Comparison of ENCODE assay signal across 35 cellular contexts in the genomic region with DNA sequence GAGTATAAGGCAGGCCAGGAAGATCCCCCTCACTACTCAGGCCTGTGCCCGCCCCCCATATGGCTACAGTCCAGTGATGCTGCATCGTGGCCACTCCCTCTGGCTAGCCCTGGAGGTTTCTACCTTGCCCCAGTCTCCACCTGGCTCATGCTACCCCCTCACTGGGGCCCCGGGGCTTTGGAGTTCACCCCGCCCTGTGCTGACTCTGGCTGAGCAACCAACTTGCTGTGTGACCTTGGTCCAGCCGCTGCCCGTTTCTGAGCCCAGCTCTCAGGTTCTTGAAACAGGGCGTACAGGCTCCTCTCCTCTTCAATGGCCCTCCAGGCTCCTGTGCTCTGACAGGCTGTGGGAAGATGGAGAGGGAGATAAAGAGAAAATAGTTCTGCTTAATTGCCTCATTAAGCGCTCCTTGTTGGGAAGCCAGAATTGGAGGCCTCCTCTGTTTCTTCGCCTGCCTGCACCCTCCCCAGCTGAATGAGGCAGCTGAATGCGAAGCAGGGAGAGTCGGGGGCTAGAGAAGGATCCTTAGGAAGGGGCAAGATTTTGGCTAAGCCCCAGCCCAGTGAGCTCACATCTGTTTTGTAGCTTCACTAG.
A peak's percentile ranks its signal among the peaks of the same experiment; 100 is the strongest.
DNase-seq lines count a peak whose midpoint lies in the region; ATAC-seq and TF ChIP-seq lines count a peak whose summit lies in the region.
"Had no signal": no experiment of that assay in that cellular context is flagged by ENCODE, and none has a peak within 500 bp of the region (broad histone marks: within the 10 kb centered on the region; RNA-seq: fewer than 3 reads in every experiment).

No MANE protein-coding gene starts in this region.

- H3K27ac ChIP-seq in osteoblast (ENCODE audit: low read depth, low read length): no peak overlapping the region
- H3K27ac ChIP-seq: 22Rv1, adrenal gland, KMS-11, lower lobe of right lung, PC-9, psoas muscle, stomach, tibial artery had no signal

- H3K4me1 Mint-ChIP-seq in central memory CD8-positive, alpha-beta T cell: no peaks in the 10 kb centered on the region
- H3K4me1 Mint-ChIP-seq: naive thymus-derived CD8-positive, alpha-beta T cell had no signal

- H4K20me1 ChIP-seq in osteoblast (ENCODE audit: insufficient read depth, low read length): no peaks in the 10 kb centered on the region

- no peak overlapping the region for H2AFZ ChIP-seq in osteoblast (ENCODE audit: low read length)
- H2AFZ ChIP-seq: PC-9 had no signal

- H3K9me3 ChIP-seq in osteoblast (ENCODE audit: low read depth, low read length): peaks cover 6% of the 10 kb centered on the region
- H3K9me3 ChIP-seq: adrenal gland had no signal

- no peak overlapping the region for H3K4me3 Mint-ChIP-seq in central memory CD8-positive, alpha-beta T cell
- H3K4me3 Mint-ChIP-seq: activated naive CD4-positive, alpha-beta T cell treated with anti-CD3 and anti-CD28 coated beads for 36 hours; activated T-helper 1 cell treated with anti-CD3 and anti-CD28 coated beads, Interleukin-12 subunit alpha, Interleukin-12 subunit beta, Interleukin-2, Interleukin-4 antibody, amounts not matched to agents 30 ng/mL and 10 ng/mL and 1 ng/mL, durations not matched to agents 14 hours and 24 hours and 36 hours; CD14-positive monocyte; naive thymus-derived CD8-positive, alpha-beta T cell; T-helper 1 cell treated with Interleukin-12 subunit alpha and Interleukin-12 subunit beta and Interleukin-4 antibody, amounts not matched to agents 30 μg/mL and 1 μg/mL, for 36 hours had no signal

- DNase-seq in DMS 273 (lab: John Stamatoyannopoulos, UW; ENCODE audit: unreplicated experiment): peak; percentile 59
- DNase-seq in DMS 273 treated with DMSO at 0.1 percent for 48 hours (lab: John Stamatoyannopoulos, UW): no peak
- DNase-seq in NCI-H1105 (lab: John Stamatoyannopoulos, UW): peak; percentile 45
- no peak for DNase-seq in central memory CD8-positive, alpha-beta T cell (ENCODE audit: low spot score in 2 of 2)
- DNase-seq in osteoblast (ENCODE audit: insufficient read length, low spot score, missing footprints): peak; percentile 29
- no peak for DNase-seq in Ammon's horn (ENCODE audit: low spot score)
- no peak for DNase-seq in activated gamma-delta T cell treated with Interleukin-2 at 50 U/mL for 16 hours
- no peak for DNase-seq in HCEC 1CT
- DNase-seq: activated CD4-positive, alpha-beta T cell treated with anti-CD3 and anti-CD28 coated beads, Interleukin-2, amount 50 U/mL, for 48 hours; activated CD4-positive, CD25-positive, alpha-beta regulatory T cell treated with anti-CD3 and anti-CD28 coated beads, Interleukin-2, amount 50 U/mL, for 72 hours; activated CD8-positive, alpha-beta memory T cell treated with anti-CD3 and anti-CD28 coated beads, Interleukin-2, amount 50 U/mL, for 4 hours; activated naive CD4-positive, alpha-beta T cell treated with anti-CD3 and anti-CD28 coated beads for 36 hours; adrenal gland; cerebellar nuclear complex; dermis blood vessel endothelial cell; foreskin fibroblast; lower lobe of right lung; MM.1S; NCI-H1417 treated with DMSO at 0.1 percent for 48 hours; NCI-H2107; NCI-H510A treated with DMSO at 0.1 percent for 48 hours; occipital lobe; PC-9; psoas muscle; stimulated activated CD4-positive, alpha-beta T cell treated with anti-CD3 and anti-CD28 coated beads, Interleukin-4, amount 100 ng/mL, for 1 hour; stomach; tibial artery had no signal

- H3K27ac Mint-ChIP-seq in central memory CD8-positive, alpha-beta T cell (ENCODE audit: low read depth): peak overlapping the region; percentile 67
- H3K27ac Mint-ChIP-seq: activated naive CD4-positive, alpha-beta T cell treated with anti-CD3 and anti-CD28 coated beads for 36 hours; activated T-helper 1 cell treated with anti-CD3 and anti-CD28 coated beads, Interleukin-12 subunit alpha, Interleukin-12 subunit beta, Interleukin-2, Interleukin-4 antibody, amounts not matched to agents 30 ng/mL and 10 ng/mL and 1 ng/mL, durations not matched to agents 14 hours and 24 hours and 36 hours; T-helper 1 cell treated with Interleukin-12 subunit alpha and Interleukin-12 subunit beta and Interleukin-4 antibody, amounts not matched to agents 30 μg/mL and 1 μg/mL, for 36 hours had no signal

- H3K36me3 ChIP-seq in osteoblast (ENCODE audit: insufficient read depth, low read length): no peaks in the 10 kb centered on the region
- H3K36me3 ChIP-seq: adrenal gland, lower lobe of right lung, stomach, tibial artery had no signal

- H3K4me1 ChIP-seq in osteoblast (ENCODE audit: insufficient read depth, low read length): peaks cover 8% of the 10 kb centered on the region

- no peaks in the 10 kb centered on the region for H3K9me3 Mint-ChIP-seq in central memory CD8-positive, alpha-beta T cell
- H3K9me3 Mint-ChIP-seq: activated T-helper 1 cell treated with anti-CD3 and anti-CD28 coated beads, Interleukin-12 subunit alpha, Interleukin-12 subunit beta, Interleukin-2, Interleukin-4 antibody, amounts not matched to agents 30 ng/mL and 10 ng/mL and 1 ng/mL, durations not matched to agents 14 hours and 24 hours and 36 hours; naive thymus-derived CD8-positive, alpha-beta T cell; T-helper 1 cell treated with Interleukin-12 subunit alpha and Interleukin-12 subunit beta and Interleukin-4 antibody, amounts not matched to agents 30 μg/mL and 1 μg/mL, for 36 hours had no signal

- no peak for TF ChIP-seq CTCF in osteoblast (IDR thresholded peaks at IDR 0.05; ENCODE audit: extremely low read depth, low read depth, low read length)

- H3K4me2 ChIP-seq in osteoblast (ENCODE audit: insufficient read depth, low read length): no peak overlapping the region
- H3K4me2 ChIP-seq: KMS-11, PC-9 had no signal

- H3K79me2 ChIP-seq in osteoblast (ENCODE audit: insufficient read depth, low read length): no peaks in the 10 kb centered on the region

- H3K36me3 Mint-ChIP-seq in central memory CD8-positive, alpha-beta T cell (ENCODE audit: insufficient read depth): peaks cover 1% of the 10 kb centered on the region
- H3K36me3 Mint-ChIP-seq: naive thymus-derived CD8-positive, alpha-beta T cell had no signal

- no peak for ATAC-seq in central memory CD8-positive, alpha-beta T cell (replicated peaks; ENCODE audit: extremely low read depth, poor library complexity, severe bottlenecking)
- ATAC-seq: esophagus mucosa; lower lobe of right lung; naive thymus-derived CD8-positive, alpha-beta T cell; psoas muscle; SK-N-SH treated with all-trans-retinoic acid at 6 μM for 48 hours had no signal

- no peaks in the 10 kb centered on the region for H3K27me3 Mint-ChIP-seq in central memory CD8-positive, alpha-beta T cell

- H3K27me3 ChIP-seq in osteoblast (ENCODE audit: insufficient read depth, low read length): peaks cover 16% of the 10 kb centered on the region
- H3K27me3 ChIP-seq: adrenal gland, stomach, tibial artery had no signal

- H3K4me3 ChIP-seq in osteoblast (ENCODE audit: insufficient read depth, low read length): no peak overlapping the region
- H3K4me3 ChIP-seq: adrenal gland, lower lobe of right lung, PC-9, psoas muscle, stomach, tibial artery had no signal

Comparison
In these comparisons a context has a peak if more than half of its experiments do, and no peak if none do; other contexts are left out.
1. DNase-seq: peak in DMS 273 (single experiment), NCI-H1105 (single experiment) and osteoblast (single experiment); none in DMS 273 treated with DMSO at 0.1 percent for 48 hours (single experiment), central memory CD8-positive, alpha-beta T cell (0 of 2), Ammon's horn (single experiment), activated gamma-delta T cell treated with Interleukin-2 at 50 U/mL for 16 hours (single experiment) and HCEC 1CT (single experiment).